Comparison of ENCODE assay signal across 23 cellular contexts in genomic region chr7:143354965-143355364, GRCh38. TPM values are rescaled to one million over a fixed set of nuclear protein-coding genes. Genes with fewer than 3 reads are reported as not detected.
DNase-seq lines count a peak whose midpoint lies in the region; ATAC-seq and TF ChIP-seq lines count a peak whose summit lies in the region.
"Had no signal": no experiment of that assay in that cellular context is flagged by ENCODE, and none has a peak within 500 bp of the region (broad histone marks: within the 10 kb centered on the region; RNA-seq: fewer than 3 reads in every experiment).

No MANE protein-coding gene starts in this region.

- POLR2A ChIA-PET in WTC11 (lab: Charles Lee), result interaction anchor here (1.0 to 1.1 kb wide), 2 partner anchors 9 to 25 kb away, joined by 3 read pairs; no protein-coding TSS in a partner anchor

- intact Hi-C loops in mucosa of descending colon (cut with DNase I, micrococcal nuclease) (no loop called here), heart left ventricle (cut with DNase I) (loop anchor here in 1 of 10 donors (5.0 kb wide), 1 partner anchor 33 kb away; no protein-coding TSS in a partner anchor)

- H3K9me2 ChIP-seq in GM23338 (ENCODE audit: insufficient read depth), result no peaks in the 10 kb centered on the region; the same call in 1 of the 2 replicates
- H3K9me2 ChIP-seq: SK-N-SH had no signal

- H3K27ac ChIP-seq in GM23338 (ENCODE audit: low read depth) (no peak overlapping the region), heart left ventricle (no peak overlapping the region)
- H3K27ac ChIP-seq: A549; BLaER1 treated with 17β-estradiol and CSF1 and Interleukin-3, amounts not matched to agents 10 nM and 100 nM had no signal

- H3K4me3 ChIP-seq in GM23338, result no peak overlapping the region
- H3K4me3 ChIP-seq in mucosa of descending colon, result no peak overlapping the region
- no peak overlapping the region for H3K4me3 ChIP-seq in heart left ventricle
- H3K4me3 ChIP-seq: A549; BLaER1 treated with 17β-estradiol and CSF1 and Interleukin-3, amounts not matched to agents 10 nM and 100 nM had no signal

- TF ChIP-seq CTCF in GM23338 (conservative IDR thresholded peaks at IDR 0.05; ENCODE audit: low read depth in 2 of 2) (no peak), WTC11 (IDR thresholded peaks at IDR 0.05) (no peak), endothelial cell (IDR thresholded peaks at IDR 0.05; ENCODE audit: unreplicated experiment) (no peak), mucosa of descending colon (IDR thresholded peaks at IDR 0.05) (no peak), heart left ventricle (IDR thresholded peaks at IDR 0.05) (no peak)

- no peaks in the 10 kb centered on the region for H4K20me1 ChIP-seq in GM23338 (replicated peaks; ENCODE audit: insufficient read depth)
- H4K20me1 ChIP-seq: BLaER1 treated with 17β-estradiol and CSF1 and Interleukin-3, amounts not matched to agents 10 nM and 100 nM had no signal

- no peak overlapping the region for H2AFZ ChIP-seq in GM23338

- H3K4me1 Mint-ChIP-seq in GM23338 (peaks cover 31% of the 10 kb centered on the region), WTC11 (peaks cover 20% of the 10 kb centered on the region), endothelial cell (ENCODE audit: unreplicated experiment) (no peaks in the 10 kb centered on the region)
- H3K4me1 Mint-ChIP-seq in activated CD8-positive, alpha-beta memory T cell treated with anti-CD3 and anti-CD28 coated beads, Interleukin-2, amount 10 ng/mL, durations not matched to agents 7 days and 5 days, result no peaks in the 10 kb centered on the region

- ATAC-seq in GM23338 (peak; percentile 28), WTC11 (peak; percentile 37), mucosa of descending colon (peak; percentile 12), heart left ventricle (no peak)
- no peak for ATAC-seq in activated CD8-positive, alpha-beta memory T cell treated with anti-CD3 and anti-CD28 coated beads, Interleukin-2, amount 10 ng/mL, durations not matched to agents 7 days and 5 days
- ATAC-seq: HepG2 had no signal

- H3K4me2 ChIP-seq in GM23338, result no peak overlapping the region
- H3K4me2 ChIP-seq: A549, SK-N-SH had no signal

- H3K79me2 ChIP-seq in GM23338 (replicated peaks; ENCODE audit: insufficient read depth), result no peaks in the 10 kb centered on the region

- DNase-seq in GM23338 (ENCODE audit: low spot score), result no peak
- DNase-seq in WTC11 (ENCODE audit: low spot score), result no peak
- no peak for DNase-seq in endothelial cell (ENCODE audit: low spot score)
- no peak for DNase-seq in mucosa of descending colon
- no peak for DNase-seq in activated CD8-positive, alpha-beta memory T cell treated with anti-CD3 and anti-CD28 coated beads, Interleukin-2, amount 10 ng/mL, durations not matched to agents 7 days and 5 days
- no peak for DNase-seq in heart left ventricle
- no peak for DNase-seq in activated CD4-positive, alpha-beta T cell treated with anti-CD3 and anti-CD28 coated beads, Interleukin-2, amount 50 U/mL, for 1 hour
- DNase-seq: AML-193; CD4-positive, alpha-beta T cell; Kasumi-1; NCI-H1092 treated with DMSO at 0.1 percent for 48 hours; NCI-H1436 treated with DMSO at 0.1 percent for 48 hours; NCI-H1930; NCI-H2107; NCI-H2227 treated with DMSO at 0.1 percent for 48 hours; PC-3 had no signal

- H3K27ac Mint-ChIP-seq in GM23338 (no peak overlapping the region), WTC11 (no peak overlapping the region; the same call in 1 of the 2 replicates), endothelial cell (ENCODE audit: unreplicated experiment) (no peak overlapping the region)
- no peak overlapping the region for H3K27ac Mint-ChIP-seq in activated CD8-positive, alpha-beta memory T cell treated with anti-CD3 and anti-CD28 coated beads, Interleukin-2, amount 10 ng/mL, durations not matched to agents 7 days and 5 days
- H3K27ac Mint-ChIP-seq: CD4-positive, alpha-beta T cell had no signal

- H3K4me1 ChIP-seq in GM23338 (ENCODE audit: insufficient read depth), result no peaks in the 10 kb centered on the region; the same call in 1 of the 2 replicates
- no peaks in the 10 kb centered on the region for H3K4me1 ChIP-seq in mucosa of descending colon (ENCODE audit: low read depth)
- H3K4me1 ChIP-seq in heart left ventricle, result no peaks in the 10 kb centered on the region
- H3K4me1 ChIP-seq: A549 had no signal

- WGBS in heart left ventricle, 4 donors, result 79 to 86% (median 82%) methylated on average over 8 of the region's 8 CpGs

- H3F3A ChIP-seq in GM23338 (replicated peaks; ENCODE audit: low read depth), result no peaks in the 10 kb centered on the region

- peaks cover 13% of the 10 kb centered on the region for H3K27me3 Mint-ChIP-seq in GM23338 (ENCODE audit: insufficient read depth, low read depth, poor library complexity)
- H3K27me3 Mint-ChIP-seq in WTC11 (ENCODE audit: low read depth), result no peaks in the 10 kb centered on the region; the same call in 1 of the 2 replicates
- H3K27me3 Mint-ChIP-seq in endothelial cell (ENCODE audit: unreplicated experiment), result peaks cover 14% of the 10 kb centered on the region
- peaks cover 5% of the 10 kb centered on the region for H3K27me3 Mint-ChIP-seq in activated CD8-positive, alpha-beta memory T cell treated with anti-CD3 and anti-CD28 coated beads, Interleukin-2, amount 10 ng/mL, durations not matched to agents 7 days and 5 days

- TF ChIP-seq POLR2A in heart left ventricle (IDR thresholded peaks at IDR 0.05), result no peak

- H3K36me3 ChIP-seq in GM23338 (ENCODE audit: insufficient read depth) (peaks cover 11% of the 10 kb centered on the region), mucosa of descending colon (ENCODE audit: low read depth) (no peaks in the 10 kb centered on the region), heart left ventricle (no peaks in the 10 kb centered on the region)

- H3K36me3 Mint-ChIP-seq in GM23338 (ENCODE audit: low read depth) (peaks cover 56% of the 10 kb centered on the region), WTC11 (peaks cover 28% of the 10 kb centered on the region), endothelial cell (ENCODE audit: low read depth, unreplicated experiment) (no peaks in the 10 kb centered on the region)
- H3K36me3 Mint-ChIP-seq in activated CD8-positive, alpha-beta memory T cell treated with anti-CD3 and anti-CD28 coated beads, Interleukin-2, amount 10 ng/mL, durations not matched to agents 7 days and 5 days, result no peaks in the 10 kb centered on the region

- H3K4me3 Mint-ChIP-seq in GM23338, result no peak overlapping the region
- H3K4me3 Mint-ChIP-seq in WTC11, result no peak overlapping the region
- peak overlapping the region; percentile 62 for H3K4me3 Mint-ChIP-seq in endothelial cell (ENCODE audit: unreplicated experiment)
- H3K4me3 Mint-ChIP-seq in activated CD8-positive, alpha-beta memory T cell treated with anti-CD3 and anti-CD28 coated beads, Interleukin-2, amount 10 ng/mL, durations not matched to agents 7 days and 5 days, result no peak overlapping the region
- H3K4me3 Mint-ChIP-seq: CD4-positive, alpha-beta T cell had no signal

- H3K9me3 ChIP-seq in mucosa of descending colon (no peaks in the 10 kb centered on the region), heart left ventricle (no peaks in the 10 kb centered on the region)
- H3K9me3 ChIP-seq: A549, SK-N-SH had no signal

- no peaks in the 10 kb centered on the region; the same call in 2 of the 3 replicates for H3K9me3 Mint-ChIP-seq in GM23338
- no peaks in the 10 kb centered on the region for H3K9me3 Mint-ChIP-seq in WTC11
- H3K9me3 Mint-ChIP-seq in endothelial cell (ENCODE audit: unreplicated experiment), result no peaks in the 10 kb centered on the region
- no peaks in the 10 kb centered on the region for H3K9me3 Mint-ChIP-seq in activated CD8-positive, alpha-beta memory T cell treated with anti-CD3 and anti-CD28 coated beads, Interleukin-2, amount 10 ng/mL, durations not matched to agents 7 days and 5 days (ENCODE audit: low read depth)
- H3K9me3 Mint-ChIP-seq: CD4-positive, alpha-beta T cell had no signal

- H3K27me3 ChIP-seq in GM23338 (ENCODE audit: insufficient read depth), result no peaks in the 10 kb centered on the region
- H3K27me3 ChIP-seq in heart left ventricle, result peaks cover 0 to 12% (median 0%) of the 10 kb centered on the region in 9 donors

- CTCF ChIA-PET in WTC11 (lab: Charles Lee), result interaction anchor here (0.8 to 2.5 kb wide), 8 partner anchors 9 to 115 kb away, joined by 3 to 30 read pairs (median 4); partner anchors contain the start of genes CLCN1 and EPHA1
- CTCF ChIA-PET in activated CD8-positive, alpha-beta memory T cell treated with anti-CD3 and anti-CD28 coated beads, Interleukin-2, amount 10 ng/mL, durations not matched to agents 7 days and 5 days (lab: Charles Lee), result interaction anchor here (1.0 to 1.2 kb wide), 3 partner anchors 8 to 114 kb away, joined by 3 to 4 read pairs (median 4); no protein-coding TSS in a partner anchor

RNA-seq across cellular contexts. Expression of gene FAM131B, which starts 7.5 kb away (rescaled TPM):
- total RNA-seq in GM23338 (2014; rRNA removed; shearing (Covaris generic)), result 28.8 and 30.2 TPM in 2 replicates
- polyA plus RNA-seq in GM23338 (2016; fragmentation: Nextera tagmentation; extraction: Ambion mirVana) (4.7 and 5.4 TPM in 2 replicates), heart left ventricle (under 1 TPM; 0.19 to 0.25 TPM)
- total RNA-seq in WTC11 (2021) (24.0 to 26.3 TPM (median 25.3 TPM) in 3 replicates), endothelial cell (ENCODE audit: unreplicated experiment) (1.0 TPM), mucosa of descending colon (1 to 10 TPM in 2 of 3 donors, under 1 TPM in 1; 0.43 to 6.2 (median 1.6) TPM), heart left ventricle (under 1 TPM; 0.15 to 0.79 (median 0.42) TPM)
- 1 to 10 TPM; 2.3 to 2.6 TPM for total RNA-seq in activated CD8-positive, alpha-beta memory T cell treated with anti-CD3 and anti-CD28 coated beads, Interleukin-2, amount 10 ng/mL, durations not matched to agents 7 days and 5 days
- polyA plus RNA-seq: HepG2 had no signal

RNA-seq across cellular contexts. Expression of gene ZYX, which starts 26.2 kb away (rescaled TPM):
- 132 and 141 TPM in 2 replicates for total RNA-seq in GM23338 (2014; rRNA removed; shearing (Covaris generic))
- polyA plus RNA-seq in GM23338 (2016; fragmentation: Nextera tagmentation; extraction: Ambion mirVana), result 108 and 111 TPM in 2 replicates
- total RNA-seq in WTC11 (2021), result 166 to 179 TPM (median 167 TPM) in 3 replicates
- total RNA-seq in endothelial cell (ENCODE audit: unreplicated experiment), result 237 TPM
- total RNA-seq in mucosa of descending colon, result 100 to 1,000 TPM in 2 of 3 donors, 10 to 100 TPM in 1; 49.0 to 203 (median 109) TPM
- total RNA-seq in activated CD8-positive, alpha-beta memory T cell treated with anti-CD3 and anti-CD28 coated beads, Interleukin-2, amount 10 ng/mL, durations not matched to agents 7 days and 5 days, result 100 to 1,000 TPM; 173 to 212 TPM
- total RNA-seq in heart left ventricle, result 100 to 1,000 TPM in 4 of 9 donors, 10 to 100 TPM in 5; 59.6 to 217 (median 79.4) TPM
- polyA plus RNA-seq in heart left ventricle, result 100 to 1,000 TPM in 1 of 2 donors, 10 to 100 TPM in 1; 55.9 to 156 TPM

RNA-seq across cellular contexts. Expression of gene CLCN1, which starts 39.1 kb away (rescaled TPM):
- 0.23 and 0.38 TPM in 2 replicates for total RNA-seq in GM23338 (2014; rRNA removed; shearing (Covaris generic))
- polyA plus RNA-seq in GM23338 (2016; fragmentation: Nextera tagmentation; extraction: Ambion mirVana) (0.43 and 0.48 TPM in 2 replicates), heart left ventricle (under 1 TPM in 1 of 2 donors, not detected in 1; 0.03 TPM)
- total RNA-seq in WTC11 (2021) (0.23 to 0.46 TPM (median 0.28 TPM) in 3 replicates), endothelial cell (ENCODE audit: unreplicated experiment) (not detected), mucosa of descending colon (not detected), heart left ventricle (1 to 10 TPM in 1 of 9 donors, not detected in 8; 1.4 TPM)
- under 1 TPM; 0.09 TPM for total RNA-seq in activated CD8-positive, alpha-beta memory T cell treated with anti-CD3 and anti-CD28 coated beads, Interleukin-2, amount 10 ng/mL, durations not matched to agents 7 days and 5 days
- total RNA-seq: CD4-positive, alpha-beta T cell; HepG2; HT1080; M059J had no signal

RNA-seq across cellular contexts. Expression of gene EPHA1, which starts 53.7 kb away (rescaled TPM):
- total RNA-seq in GM23338 (2014; rRNA removed; shearing (Covaris generic)), result 119 and 154 TPM in 2 replicates
- polyA plus RNA-seq in GM23338 (2016; fragmentation: Nextera tagmentation; extraction: Ambion mirVana), result 60.7 and 66.1 TPM in 2 replicates
- 159 to 203 TPM (median 162 TPM) in 3 replicates for total RNA-seq in WTC11 (2021)
- total RNA-seq in endothelial cell (ENCODE audit: unreplicated experiment), result 7.1 TPM
- 10 to 100 TPM in 2 of 3 donors, 1 to 10 TPM in 1; 9.1 to 19.6 (median 18.9) TPM for total RNA-seq in mucosa of descending colon
- total RNA-seq in activated CD8-positive, alpha-beta memory T cell treated with anti-CD3 and anti-CD28 coated beads, Interleukin-2, amount 10 ng/mL, durations not matched to agents 7 days and 5 days, result 1 to 10 TPM in 1 of 2 experiments, under 1 TPM in 1; 0.47 to 1.6 TPM
- under 1 TPM in 3 of 9 donors, not detected in 6; 0.06 to 0.51 (median 0.48) TPM for total RNA-seq in heart left ventricle
- under 1 TPM in 1 of 2 donors, not detected in 1; 0.04 TPM for polyA plus RNA-seq in heart left ventricle
- total RNA-seq: NCI-H460 had no signal
- polyA plus RNA-seq: A549 had no signal

Comparison
In these comparisons a context has a peak if more than half of its experiments do, and no peak if none do; other contexts are left out.
1. ATAC-seq: peak in GM23338 (single experiment), WTC11 (single experiment) and mucosa of descending colon (single experiment); none in activated CD8-positive, alpha-beta memory T cell treated with anti-CD3 and anti-CD28 coated beads, Interleukin-2, amount 10 ng/mL, durations not matched to agents 7 days and 5 days (single experiment) and heart left ventricle (0 of 4).